13 cellular contexts compared by ENCODE assay signal in the genomic region with DNA sequence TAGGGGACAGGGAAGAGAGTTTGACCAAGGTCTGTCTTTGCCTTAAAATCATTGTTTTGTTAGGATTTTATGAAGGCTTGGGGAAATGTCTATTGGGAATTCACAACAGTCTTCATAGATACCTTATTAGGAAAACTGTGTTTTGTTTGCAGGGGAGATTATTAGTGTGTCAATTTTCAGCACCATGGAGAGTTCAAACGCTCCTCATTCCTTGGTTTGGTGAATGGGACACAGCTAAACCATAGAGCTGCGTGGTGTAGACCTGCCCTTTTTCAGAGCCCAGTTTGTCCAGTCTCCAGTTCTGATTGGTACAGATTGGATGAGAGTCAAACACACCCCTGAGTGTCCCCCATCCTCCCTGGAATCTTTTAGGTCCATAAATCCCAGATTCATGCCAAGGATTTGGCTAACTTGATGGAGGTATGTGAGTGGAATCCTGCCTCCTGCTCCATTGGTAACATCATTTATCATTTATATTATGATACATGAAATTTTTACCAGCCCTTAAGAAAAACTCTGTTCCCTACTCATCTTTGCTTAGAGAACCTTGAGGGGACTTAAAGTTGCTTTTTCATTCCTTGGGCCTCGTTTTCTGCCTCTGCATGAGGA. TPM values are rescaled to one million over a fixed set of nuclear protein-coding genes. Genes with fewer than 3 reads are reported as not detected.
DNase-seq lines count a peak whose midpoint lies in the region; ATAC-seq, FAIRE-seq and TF ChIP-seq lines count a peak whose summit lies in the region.
"Had no signal": no experiment of that assay in that cellular context is flagged by ENCODE, and none has a peak within 500 bp of the region (broad histone marks: within the 10 kb centered on the region; RNA-seq: fewer than 3 reads in every experiment).

No MANE protein-coding gene starts in this region.

- H3K4me1 ChIP-seq in BLaER1 (peaks cover 60% of the 10 kb centered on the region), GM12878 (ENCODE audit: control insufficient read depth, insufficient read depth, low read length) (no peaks in the 10 kb centered on the region)

- peaks cover 71% of the 10 kb centered on the region for H4K20me1 ChIP-seq in BLaER1
- H4K20me1 ChIP-seq in GM12878 (ENCODE audit: control insufficient read depth, insufficient read depth), result no peaks in the 10 kb centered on the region

- no peak for TF ChIP-seq EP300 in GM12878 (IDR thresholded peaks at IDR 0.05; ENCODE audit: borderline replicate concordance in 1 of 2, control insufficient read depth in 1 of 2, low read depth in 2 of 2, low read length in 2 of 2)

- H3K27me3 ChIP-seq in BLaER1, result no peaks in the 10 kb centered on the region
- H3K27me3 ChIP-seq in GM12878 (replicated peaks in 1 of 2; ENCODE audit: control insufficient read depth in 2 of 2, insufficient read depth in 2 of 2, low read length in 1 of 2), result no peaks in the 10 kb centered on the region

- TF ChIP-seq CTCF in GM12878 (IDR thresholded peaks at IDR 0.05 in 2 of 3, conservative IDR thresholded peaks at IDR 0.05 in 1 of 3; ENCODE audit: control insufficient read depth in 2 of 3, extremely low read depth in 1 of 3, insufficient read depth in 1 of 3, low read depth in 3 of 3, low read length in 3 of 3), result no peak

- no peak for TF ChIP-seq RAD21 in GM12878 (IDR thresholded peaks at IDR 0.05; ENCODE audit: insufficient read depth, low read depth, low read length)

- H3K4me2 ChIP-seq in BLaER1 (peak overlapping the region; percentile 87), GM12878 (ENCODE audit: control insufficient read depth, insufficient read depth) (no peak overlapping the region)

- CTCF ChIA-PET in GM12878 (lab: Yijun Ruan, JAX), result interaction anchor here (1.0 to 14.1 kb wide), 4 partner anchors 13 to 78 kb away, joined by 3 to 436 read pairs (median 76); partner anchors contain the start of gene THTPA

- H3K4me3 ChIP-seq in BLaER1 (0 out of 2 replicates have a peak overlapping the region, but pooled peaks have one; percentile 46), GM12878 (no peak overlapping the region)

- H3K9ac ChIP-seq in BLaER1, result no peak overlapping the region
- H3K9ac ChIP-seq in GM12878 (ENCODE audit: control insufficient read depth, insufficient read depth, low read length), result no peak overlapping the region

- H3K27ac ChIP-seq in BLaER1, result no peak overlapping the region
- H3K27ac ChIP-seq in GM12878 (ENCODE audit: control insufficient read depth, insufficient read depth), result no peak overlapping the region

- FAIRE-seq in GM12878 (lab: Jason Lieb, UNC), result no peak
- FAIRE-seq: colon had no signal

- ATAC-seq in GM12878, result no peak
- ATAC-seq in GM21576 (IDR thresholded peaks at IDR 0.05; ENCODE audit: unreplicated experiment), result no peak
- ATAC-seq: activated CD8-positive, alpha-beta T cell treated with anti-CD3 and anti-CD28 coated beads for 36 hours; naive thymus-derived CD4-positive, alpha-beta T cell had no signal

- RAD21 ChIA-PET in GM12878 (lab: Charles Lee; ENCODE audit: unreplicated experiment), result interaction anchor here (5.8 kb wide), 1 partner anchor 79 kb away, joined by 39 read pairs; no protein-coding TSS in a partner anchor

- SMC1A ChIA-PET in GM12878 (lab: Charles Lee; ENCODE audit: uncharacterized antibody, unreplicated experiment), result interaction anchor here (8.9 kb wide), 1 partner anchor 80 kb away, joined by 124 read pairs; no protein-coding TSS in a partner anchor

- no peaks in the 10 kb centered on the region for H3K79me2 ChIP-seq in GM12878 (ENCODE audit: control insufficient read depth, insufficient read depth, low read length)

- POLR2A ChIA-PET in GM12878 (lab: Charles Lee), result no interaction called here

- in situ Hi-C loops in KBM-7 (cut with MboI; ENCODE audit: low pct_unique_long_range_greater_than_20kb, low sequenced_read_pairs), result no loop called here
- in situ Hi-C loops in GM12878 (cut with MboI), result no loop called here

- TF ChIP-seq POLR2A in GM12878 (IDR thresholded peaks at IDR 0.05; ENCODE audit: low read depth, low read length), result no peak

- no peak overlapping the region for H2AFZ ChIP-seq in GM12878 (ENCODE audit: control insufficient read depth, low read depth, low read length)

- intact Hi-C loops in GM12878 (cut with micrococcal nuclease; ENCODE audit: unreplicated experiment), result no loop called here

- H3K9me3 ChIP-seq in BLaER1 (no peaks in the 10 kb centered on the region), GM12878 (replicated peaks; ENCODE audit: control insufficient read depth, insufficient read depth, low read length) (no peaks in the 10 kb centered on the region)

- 68% methylated on average over 3 of the region's 3 CpGs for WGBS in GM12878 (ENCODE audit: insufficient coverage, insufficient replicate concordance, low lambda C conversion rate, missing lambda C conversion rate)

- BruUV-seq in GM12878 (replicated peaks; lab: Mats Ljungman, UMichigan), result no TSS peak

- DNase-seq in KBM-7 (peak; percentile 16), GM12878 (ENCODE audit: low read depth, low spot score) (no peak), iPS-NIHi11 (ENCODE audit: low spot score) (peak; percentile 67), NCI-H146 treated with DMSO at 0.1 percent for 48 hours (lab: John Stamatoyannopoulos, UW; ENCODE audit: unreplicated experiment) (no peak), GM19240 (ENCODE audit: insufficient read length, low spot score) (no peak)
- no peak for DNase-seq in activated CD8-positive, alpha-beta memory T cell treated with anti-CD3 and anti-CD28 coated beads, Interleukin-2, amount 50 U/mL, for 48 hours
- DNase-seq: activated CD8-positive, alpha-beta T cell treated with anti-CD3 and anti-CD28 coated beads for 36 hours; activated naive CD4-positive, alpha-beta T cell treated with Interleukin-2 at 50 U/mL for 16 hours; naive thymus-derived CD4-positive, alpha-beta T cell had no signal

- H3K36me3 ChIP-seq in BLaER1 (peaks cover 52% of the 10 kb centered on the region), GM12878 (ENCODE audit: control insufficient read depth in 2 of 2, insufficient read depth in 2 of 2, low read length in 1 of 2) (peaks cover 3 to 22% of the 10 kb centered on the region in 2 experiments)

TF ChIP-seq in GM12878, 131 proteins besides CTCF, POLR2A, EP300 and RAD21 (continues in another document):
- TF ChIP-seq SPI1 (IDR thresholded peaks at IDR 0.05; ENCODE audit: borderline replicate concordance, insufficient read depth, low read depth, low read length), result no peak

RNA-seq across cellular contexts. Expression of gene NGDN, which starts 12.0 kb away (rescaled TPM):
- total RNA-seq in GM12878 (2013; cell fraction: nucleolus; rRNA removed), result 69.7 and 75.0 TPM in 2 replicates
- total RNA-seq in GM12878 (2014; rRNA removed) (48.7 and 49.6 TPM in 2 replicates), GM12878 (2014; rRNA removed; fragmentation: Illumina TruSeq; extraction: Trizol) (62.6 and 64.3 TPM in 2 replicates), GM12878 (2021) (38.2 and 40.4 TPM in 2 replicates)
- 47.4 TPM for polyA plus RNA-seq in GM12878 (2011; ENCODE audit: low read depth)
- polyA plus RNA-seq in GM12878 (2011; rRNA removed) (78.5 and 86.6 TPM in 2 replicates), GM12878 (2014; fragmentation: Illumina TruSeq; extraction: Trizol) (62.3 and 71.9 TPM in 2 replicates), GM12878 (2014; fragmentation: Nextera tagmentation; extraction: Ambion mirVana) (100 to 1,000 TPM; 146 to 163 TPM), GM12878 (2014; rRNA removed) (54.9 and 56.6 TPM in 2 replicates), GM12878 (2016; fragmentation: Nextera tagmentation; extraction: Ambion mirVana) (10 to 100 TPM; 80.9 to 90.0 TPM)
- 38.0 and 41.1 TPM in 2 replicates for polyA plus RNA-seq in GM12878 (2011; cell fraction: cytosol; rRNA removed)
- polyA plus RNA-seq in GM12878 (2011; cell fraction: nucleus; rRNA removed), result 67.9 and 77.9 TPM in 2 replicates
- 38.3 and 54.6 TPM in 2 replicates for polyA plus RNA-seq in GM12878 (2012)
- 32.9 and 46.6 TPM in 2 replicates for polyA minus RNA-seq in GM12878 (2011; rRNA and poly(A)+ RNA removed)
- 11.8 and 16.5 TPM in 2 replicates for polyA minus RNA-seq in GM12878 (2011; cell fraction: cytosol; rRNA and poly(A)+ RNA removed)
- polyA minus RNA-seq in GM12878 (2011; cell fraction: nucleus; rRNA and poly(A)+ RNA removed), result 42.9 and 54.5 TPM in 2 replicates

RNA-seq across cellular contexts. Expression of gene MYH7, which starts 46.0 kb away (rescaled TPM):
- not detected in 2 replicates for total RNA-seq in GM12878 (2013; cell fraction: nucleolus; rRNA removed)
- 0.05 TPM in 1 of 2 replicates, not detected in the other for total RNA-seq in GM12878 (2014; rRNA removed)
- 0.04 and 0.05 TPM in 2 replicates for total RNA-seq in GM12878 (2014; rRNA removed; fragmentation: Illumina TruSeq; extraction: Trizol)
- 0.10 and 0.11 TPM in 2 replicates for total RNA-seq in GM12878 (2021)
- 0.13 TPM for polyA plus RNA-seq in GM12878 (2011; ENCODE audit: low read depth)
- 0.01 TPM in 1 of 2 replicates, not detected in the other for polyA plus RNA-seq in GM12878 (2011; rRNA removed)
- 0.01 and 0.02 TPM in 2 replicates for polyA plus RNA-seq in GM12878 (2011; cell fraction: cytosol; rRNA removed)
- 0.01 TPM in 1 of 2 replicates, not detected in the other for polyA plus RNA-seq in GM12878 (2011; cell fraction: nucleus; rRNA removed)
- 0.04 and 0.11 TPM in 2 replicates for polyA plus RNA-seq in GM12878 (2012)
- polyA plus RNA-seq in GM12878 (2014; fragmentation: Illumina TruSeq; extraction: Trizol), result 0.04 TPM in 1 of 2 replicates, not detected in the other
- not detected for polyA plus RNA-seq in GM12878 (2014; fragmentation: Nextera tagmentation; extraction: Ambion mirVana)
- 0.09 TPM in 2 replicates for polyA plus RNA-seq in GM12878 (2014; rRNA removed)
- under 1 TPM; 0.05 TPM for polyA plus RNA-seq in GM12878 (2016; fragmentation: Nextera tagmentation; extraction: Ambion mirVana)
- polyA minus RNA-seq in GM12878 (2011; rRNA and poly(A)+ RNA removed), result 0.07 TPM in 1 of 2 replicates, not detected in the other
- not detected in 2 replicates for polyA minus RNA-seq in GM12878 (2011; cell fraction: cytosol; rRNA and poly(A)+ RNA removed)
- polyA minus RNA-seq in GM12878 (2011; cell fraction: nucleus; rRNA and poly(A)+ RNA removed), result under 0.01 TPM in 1 of 2 replicates, not detected in the other
- total RNA-seq: activated CD8-positive, alpha-beta T cell treated with anti-CD3 and anti-CD28 coated beads for 36 hours; kidney epithelial cell; naive thymus-derived CD4-positive, alpha-beta T cell had no signal
- polyA plus RNA-seq: naive thymus-derived CD4-positive, alpha-beta T cell had no signal

Comparison
In these comparisons a context has a peak if more than half of its experiments do, and no peak if none do; other contexts are left out.
1. DNase-seq: peak in KBM-7 (single experiment) and iPS-NIHi11 (single experiment); none in GM12878 (single experiment), NCI-H146 treated with DMSO at 0.1 percent for 48 hours (single experiment), activated CD8-positive, alpha-beta memory T cell treated with anti-CD3 and anti-CD28 coated beads, Interleukin-2, amount 50 U/mL, for 48 hours (single experiment) and GM19240 (single experiment).